23 cellular contexts compared by ENCODE assay signal in the genomic region with DNA sequence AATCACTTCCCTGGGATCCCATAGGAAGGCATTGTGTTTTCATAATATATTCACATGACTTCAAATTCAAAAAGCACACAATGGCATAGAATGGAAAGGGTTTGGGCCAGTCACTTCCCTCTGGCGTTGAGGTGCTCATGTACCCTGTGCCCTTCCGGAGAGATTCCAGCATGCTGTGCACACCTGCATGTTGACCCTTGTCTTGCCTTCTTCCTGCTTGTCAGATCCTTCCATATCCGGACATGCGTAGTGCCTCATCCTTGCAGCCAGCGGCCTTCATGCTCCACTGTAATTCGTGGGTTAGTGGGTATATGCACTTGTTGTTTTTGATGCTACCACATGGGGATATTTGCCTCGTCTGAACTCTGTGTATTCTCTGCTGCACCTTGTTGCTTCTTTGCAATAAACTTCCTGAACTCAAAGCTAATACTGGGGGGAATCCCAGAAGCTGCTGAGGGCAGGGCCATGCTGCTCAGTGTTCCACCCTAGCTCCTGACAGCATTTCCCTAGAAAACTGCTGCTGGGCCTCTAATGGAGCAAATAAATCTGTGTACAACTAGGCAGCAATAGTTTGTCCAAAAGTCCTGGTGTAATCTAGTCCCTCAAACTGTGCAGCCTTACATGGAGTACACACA. TPM values are rescaled to one million over a fixed set of nuclear protein-coding genes. Genes with fewer than 3 reads are reported as not detected.
DNase-seq lines count a peak whose midpoint lies in the region; ATAC-seq and TF ChIP-seq lines count a peak whose summit lies in the region.
"Had no signal": no experiment of that assay in that cellular context is flagged by ENCODE, and none has a peak within 500 bp of the region (broad histone marks: within the 10 kb centered on the region; RNA-seq: fewer than 3 reads in every experiment).

No MANE protein-coding gene starts in this region.

- H3K4me3 Mint-ChIP-seq in MCF 10A (ENCODE audit: unreplicated experiment), result no peak overlapping the region
- H3K4me3 Mint-ChIP-seq: activated CD4-positive, alpha-beta memory T cell treated with anti-CD3 and anti-CD28 coated beads for 36 hours; CD4-positive, alpha-beta T cell; naive thymus-derived CD8-positive, alpha-beta T cell had no signal

- TF ChIP-seq POLR2A in breast epithelium (IDR thresholded peaks at IDR 0.05) (no peak), esophagus squamous epithelium (IDR thresholded peaks at IDR 0.05) (no peak), suprapubic skin (IDR thresholded peaks at IDR 0.05) (no peak)

- peaks cover 10% of the 10 kb centered on the region for H3K4me1 Mint-ChIP-seq in MCF 10A (ENCODE audit: insufficient read depth, unreplicated experiment)

- no peak for TF ChIP-seq EP300 in suprapubic skin (IDR thresholded peaks at IDR 0.05)

- DNase-seq in breast epithelium (ENCODE audit: low spot score in 2 of 2) (no peak), MCF 10A (ENCODE audit: unreplicated experiment) (no peak), RWPE2 (ENCODE audit: low spot score) (no peak), esophagus squamous epithelium (lab: John Stamatoyannopoulos, UW) (no peak), suprapubic skin (ENCODE audit: low spot score in 2 of 2) (no peak), NCI-H1092 (lab: John Stamatoyannopoulos, UW) (no peak)
- no peak for DNase-seq in effector CD8-positive, alpha-beta T cell (lab: John Stamatoyannopoulos, UW)
- DNase-seq: activated CD4-positive, alpha-beta memory T cell treated with anti-CD3 and anti-CD28 coated beads for 36 hours; activated CD4-positive, CD25-positive, alpha-beta regulatory T cell; anterior cingulate cortex; caudate nucleus; CD4-positive, alpha-beta T cell; heart right ventricle; left colon; naive thymus-derived CD8-positive, alpha-beta T cell; NCI-H2029 treated with DMSO at 0.1 percent for 48 hours; NCI-H2227 treated with DMSO at 0.1 percent for 48 hours; NCI-H748 treated with DMSO at 0.1 percent for 48 hours; right cardiac atrium; stimulated activated CD4-positive, alpha-beta T cell treated with anti-CD3 and anti-CD28 coated beads, Interleukin-4, amount 100 ng/mL, for 4 hours; stimulated activated naive CD4-positive, alpha-beta T cell had no signal

- H3K36me3 Mint-ChIP-seq in MCF 10A (ENCODE audit: insufficient read depth, unreplicated experiment), result peaks cover 95% of the 10 kb centered on the region

- peak overlapping the region; percentile 91 to 95 for H3K27ac ChIP-seq in breast epithelium
- peak overlapping the region; percentile 69 for H3K27ac ChIP-seq in RWPE2 (ENCODE audit: poor library complexity, severe bottlenecking)
- peak overlapping the region; percentile 87 to 93 (median 92) for H3K27ac ChIP-seq in esophagus squamous epithelium
- peak overlapping the region; percentile 80 for H3K27ac ChIP-seq in suprapubic skin
- H3K27ac ChIP-seq: thoracic aorta had no signal

- no peak overlapping the region for H3K27ac Mint-ChIP-seq in MCF 10A (ENCODE audit: low read depth, unreplicated experiment)
- H3K27ac Mint-ChIP-seq: activated CD4-positive, alpha-beta memory T cell treated with anti-CD3 and anti-CD28 coated beads for 36 hours; CD4-positive, alpha-beta T cell; naive thymus-derived CD8-positive, alpha-beta T cell had no signal

- H3K36me3 ChIP-seq in breast epithelium, result peaks cover 6% of the 10 kb centered on the region
- H3K36me3 ChIP-seq in RWPE2 (ENCODE audit: low read depth), result peaks cover 100% of the 10 kb centered on the region
- H3K36me3 ChIP-seq in esophagus squamous epithelium, result peaks cover 48 to 100% (median 78%) of the 10 kb centered on the region in 3 donors
- peaks cover 98% of the 10 kb centered on the region for H3K36me3 ChIP-seq in suprapubic skin

- TF ChIP-seq CTCF in breast epithelium (IDR thresholded peaks at IDR 0.05), result no peak
- TF ChIP-seq CTCF in MCF 10A (IDR thresholded peaks at IDR 0.05; ENCODE audit: unreplicated experiment), result no peak
- no peak for TF ChIP-seq CTCF in RWPE2 (IDR thresholded peaks at IDR 0.05; ENCODE audit: poor library complexity, severe bottlenecking)
- TF ChIP-seq CTCF in esophagus squamous epithelium (IDR thresholded peaks at IDR 0.05), result peak in 1 of 6 experiments; percentile 15
- no peak for TF ChIP-seq CTCF in suprapubic skin (IDR thresholded peaks at IDR 0.05)

- POLR2A ChIA-PET in MCF 10A (lab: Yijun Ruan, JAX), result no interaction called here

- H3K4me3 ChIP-seq in breast epithelium (no peak overlapping the region), RWPE2 (ENCODE audit: severe bottlenecking) (no peak overlapping the region), esophagus squamous epithelium (no peak overlapping the region), suprapubic skin (no peak overlapping the region)
- H3K4me3 ChIP-seq: heart right ventricle, thoracic aorta had no signal

- H3K9me3 ChIP-seq in breast epithelium (no peaks in the 10 kb centered on the region), RWPE2 (ENCODE audit: severe bottlenecking) (no peaks in the 10 kb centered on the region), esophagus squamous epithelium (no peaks in the 10 kb centered on the region), suprapubic skin (no peaks in the 10 kb centered on the region)
- H3K9me3 ChIP-seq: heart right ventricle, thoracic aorta had no signal

- no peaks in the 10 kb centered on the region for H3K27me3 Mint-ChIP-seq in MCF 10A (ENCODE audit: insufficient read depth, unreplicated experiment)
- H3K27me3 Mint-ChIP-seq: activated CD4-positive, alpha-beta memory T cell treated with anti-CD3 and anti-CD28 coated beads for 36 hours; CD4-positive, alpha-beta T cell; naive thymus-derived CD8-positive, alpha-beta T cell had no signal

- 49 to 91% methylated on average over 7 of the region's 7 CpGs for WGBS in esophagus squamous epithelium, 2 donors
- 86% methylated on average over 7 of the region's 7 CpGs for WGBS in suprapubic skin

- intact Hi-C loops in breast epithelium (cut with DNase I; ENCODE audit: low total_unique reads), result no loop called here
- intact Hi-C loops in MCF 10A (cut with micrococcal nuclease), result no loop called here
- intact Hi-C loops in esophagus squamous epithelium (cut with DNase I), result no loop called here

- no peaks in the 10 kb centered on the region for H3K27me3 ChIP-seq in breast epithelium
- H3K27me3 ChIP-seq in RWPE2 (ENCODE audit: insufficient read depth, poor library complexity, severe bottlenecking), result no peaks in the 10 kb centered on the region
- no peaks in the 10 kb centered on the region for H3K27me3 ChIP-seq in esophagus squamous epithelium
- H3K27me3 ChIP-seq in suprapubic skin, result no peaks in the 10 kb centered on the region
- H3K27me3 ChIP-seq: heart right ventricle had no signal

- no peaks in the 10 kb centered on the region for H3K9me3 Mint-ChIP-seq in MCF 10A (ENCODE audit: unreplicated experiment)
- H3K9me3 Mint-ChIP-seq: activated CD4-positive, alpha-beta memory T cell treated with anti-CD3 and anti-CD28 coated beads for 36 hours; CD4-positive, alpha-beta T cell; naive thymus-derived CD8-positive, alpha-beta T cell had no signal

- ATAC-seq in RWPE2 (ENCODE audit: low read depth) (no peak), HG03565 (IDR thresholded peaks at IDR 0.05; ENCODE audit: unreplicated experiment) (no peak)
- ATAC-seq: left colon; naive thymus-derived CD8-positive, alpha-beta T cell had no signal

- CTCF ChIA-PET in MCF 10A (lab: Yijun Ruan, JAX), result no interaction called here

- H3K4me1 ChIP-seq in breast epithelium, result peaks cover 0 to 14% of the 10 kb centered on the region in 2 donors
- peaks cover 43% of the 10 kb centered on the region for H3K4me1 ChIP-seq in RWPE2 (ENCODE audit: insufficient read depth, poor library complexity, severe bottlenecking)
- peaks cover 11 to 98% (median 53%) of the 10 kb centered on the region in 3 donors for H3K4me1 ChIP-seq in esophagus squamous epithelium
- H3K4me1 ChIP-seq in suprapubic skin, result peaks cover 31% of the 10 kb centered on the region

- no TSS peak for BruUV-seq in MCF 10A (replicated peaks; lab: Mats Ljungman, UMichigan)

RNA-seq across cellular contexts. Expression of gene ANAPC7, which starts 59.5 kb away (rescaled TPM):
- total RNA-seq in breast epithelium (10 to 100 TPM; 29.4 to 56.2 (median 43.3) TPM), MCF 10A (2022) (76.3 and 87.1 TPM in 2 replicates), esophagus squamous epithelium (10 to 100 TPM; 67.5 to 78.8 (median 74.4) TPM), suprapubic skin (10 to 100 TPM; 39.6 to 56.6 (median 45.6) TPM)
